Comparison of ENCODE assay signal across 8 cellular contexts in the genomic region with DNA sequence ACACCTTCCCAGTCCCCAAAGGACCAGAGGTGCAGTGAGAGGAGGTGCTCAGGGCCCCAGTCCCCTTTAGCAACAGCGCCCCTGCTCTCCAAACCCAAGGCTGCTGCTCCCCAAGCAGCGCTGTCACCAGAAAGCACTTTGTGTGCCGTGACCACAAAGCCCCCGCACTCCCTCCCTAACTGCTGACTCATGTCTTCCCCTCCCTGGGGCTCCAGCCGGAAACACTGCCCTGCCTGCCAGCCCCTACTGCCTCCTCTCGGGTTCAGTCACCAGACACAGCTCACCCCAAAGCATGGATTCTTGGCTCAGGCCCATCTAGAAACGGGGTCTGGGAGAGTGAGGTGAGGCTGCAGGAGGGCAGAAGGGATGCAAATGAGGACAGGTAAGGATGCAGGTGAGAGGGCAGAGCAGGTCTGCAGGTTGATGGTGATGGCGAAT. TPM values are rescaled to one million over a fixed set of nuclear protein-coding genes. Genes with fewer than 3 reads are reported as not detected.
DNase-seq lines count a peak whose midpoint lies in the region; ATAC-seq and TF ChIP-seq lines count a peak whose summit lies in the region.

No MANE protein-coding gene starts in this region.

- H3K27ac ChIP-seq in GM23338 (ENCODE audit: low read depth) = no peak overlapping the region

- no peaks in the 10 kb centered on the region for H3K36me3 ChIP-seq in GM23338 (ENCODE audit: insufficient read depth)

- H3K4me1 ChIP-seq in GM23338 (ENCODE audit: insufficient read depth) = peaks cover 28% of the 10 kb centered on the region; the same call in 1 of the 2 replicates

- peaks cover 60% of the 10 kb centered on the region for H3K36me3 Mint-ChIP-seq in GM23338 (ENCODE audit: low read depth)

- ATAC-seq in GM23338 (peak; percentile 84), HG02588 (IDR thresholded peaks at IDR 0.05; ENCODE audit: unreplicated experiment) (no peak)

- peak overlapping the region; percentile 39 for H2AFZ ChIP-seq in GM23338

- H3K9me3 Mint-ChIP-seq in GM23338 = peaks cover 99% of the 10 kb centered on the region

- H3K4me3 Mint-ChIP-seq in GM23338 = no peak overlapping the region

- 0 out of 2 replicates have a peak, but pooled peaks cover 2% of the 10 kb centered on the region for H3F3A ChIP-seq in GM23338 (replicated peaks; ENCODE audit: low read depth)

- no peaks in the 10 kb centered on the region for H3K9me2 ChIP-seq in GM23338 (ENCODE audit: insufficient read depth)

- no peaks in the 10 kb centered on the region for H4K20me1 ChIP-seq in GM23338 (replicated peaks; ENCODE audit: insufficient read depth)

- peaks cover 14% of the 10 kb centered on the region for H3K27me3 Mint-ChIP-seq in GM23338 (ENCODE audit: insufficient read depth, low read depth, poor library complexity)

- TF ChIP-seq CTCF in GM23338 (conservative IDR thresholded peaks at IDR 0.05; ENCODE audit: low read depth in 2 of 2) (peak in 1 of 2 experiments; percentile 33; a peak in 2 of 4 replicates), fibroblast of pulmonary artery (IDR thresholded peaks at IDR 0.05; ENCODE audit: low read length, missing control alignments) (no peak)

- H3K27ac Mint-ChIP-seq in GM23338 = no peak overlapping the region

- DNase-seq in D341Med (ENCODE audit: low spot score) (peak; percentile 29), GM23338 (ENCODE audit: low spot score) (peak; percentile 88), NOMO-1 treated with dmso at 0.1 percent for 144 hours (lab: John Stamatoyannopoulos, UW; ENCODE audit: unreplicated experiment) (peak; percentile 88), fibroblast of pulmonary artery (ENCODE audit: low read depth) (peak; percentile 74), pulmonary artery endothelial cell (ENCODE audit: low read depth, low spot score) (peak; percentile 24), NCI-H748 (lab: John Stamatoyannopoulos, UW; ENCODE audit: unreplicated experiment) (no peak)
- DNase-seq in activated CD8-positive, alpha-beta memory T cell treated with anti-CD3 and anti-CD28 coated beads, Interleukin-2, amount 50 U/mL, for 48 hours = peak; percentile 90

- no peaks in the 10 kb centered on the region for H3K79me2 ChIP-seq in GM23338 (replicated peaks; ENCODE audit: insufficient read depth)

- no peaks in the 10 kb centered on the region for H3K27me3 ChIP-seq in GM23338 (ENCODE audit: insufficient read depth)

- H3K4me2 ChIP-seq in GM23338 = peak overlapping the region; percentile 44

- H3K4me3 ChIP-seq in GM23338 (peak overlapping the region; percentile 19; the same call in 1 of the 2 replicates), fibroblast of pulmonary artery (replicated peaks; ENCODE audit: low read depth, low read length) (no peak overlapping the region)

- no peaks in the 10 kb centered on the region; the same call in 2 of the 3 replicates for H3K4me1 Mint-ChIP-seq in GM23338

TF ChIP-seq in GM23338, 12 proteins besides CTCF, POLR2A, EP300 and RAD21:
- TF ChIP-seq, protein P1, sequence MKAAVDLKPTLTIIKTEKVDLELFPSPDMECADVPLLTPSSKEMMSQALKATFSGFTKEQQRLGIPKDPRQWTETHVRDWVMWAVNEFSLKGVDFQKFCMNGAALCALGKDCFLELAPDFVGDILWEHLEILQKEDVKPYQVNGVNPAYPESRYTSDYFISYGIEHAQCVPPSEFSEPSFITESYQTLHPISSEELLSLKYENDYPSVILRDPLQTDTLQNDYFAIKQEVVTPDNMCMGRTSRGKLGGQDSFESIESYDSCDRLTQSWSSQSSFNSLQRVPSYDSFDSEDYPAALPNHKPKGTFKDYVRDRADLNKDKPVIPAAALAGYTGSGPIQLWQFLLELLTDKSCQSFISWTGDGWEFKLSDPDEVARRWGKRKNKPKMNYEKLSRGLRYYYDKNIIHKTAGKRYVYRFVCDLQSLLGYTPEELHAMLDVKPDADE (IDR thresholded peaks at IDR 0.05) = no peak
- no peak for TF ChIP-seq ZNF114 (CRISPR knock-in tag; IDR thresholded peaks at IDR 0.05)
- TF ChIP-seq NANOG (IDR thresholded peaks at IDR 0.05; ENCODE audit: borderline replicate concordance) = no peak
- 0 out of 2 replicates have a peak, but pooled peaks have one; percentile 26 for TF ChIP-seq POLR2AphosphoS5 (IDR thresholded peaks at IDR 0.05; ENCODE audit: low read depth)
- TF ChIP-seq STAT1 (IDR thresholded peaks at IDR 0.05; ENCODE audit: unreplicated experiment) = no peak

RNA-seq across cellular contexts. Expression of a gene that starts 4.9 kb away (rescaled TPM):
- not detected in 2 replicates for total RNA-seq in GM23338 (2014; rRNA removed; shearing (Covaris generic))
- not detected in 2 replicates for polyA plus RNA-seq in GM23338 (2016; fragmentation: Nextera tagmentation; extraction: Ambion mirVana)
- total RNA-seq in pulmonary artery endothelial cell = not detected in 2 replicates

RNA-seq across cellular contexts. Expression of a gene that starts 45.6 kb away (rescaled TPM):
- total RNA-seq in GM23338 (2014; rRNA removed; shearing (Covaris generic)) = 4.8 and 17.7 TPM in 2 replicates
- 5.1 and 7.5 TPM in 2 replicates for polyA plus RNA-seq in GM23338 (2016; fragmentation: Nextera tagmentation; extraction: Ambion mirVana)
- under 0.01 and 0.28 TPM in 2 replicates for total RNA-seq in pulmonary artery endothelial cell
